In the genomic region with DNA sequence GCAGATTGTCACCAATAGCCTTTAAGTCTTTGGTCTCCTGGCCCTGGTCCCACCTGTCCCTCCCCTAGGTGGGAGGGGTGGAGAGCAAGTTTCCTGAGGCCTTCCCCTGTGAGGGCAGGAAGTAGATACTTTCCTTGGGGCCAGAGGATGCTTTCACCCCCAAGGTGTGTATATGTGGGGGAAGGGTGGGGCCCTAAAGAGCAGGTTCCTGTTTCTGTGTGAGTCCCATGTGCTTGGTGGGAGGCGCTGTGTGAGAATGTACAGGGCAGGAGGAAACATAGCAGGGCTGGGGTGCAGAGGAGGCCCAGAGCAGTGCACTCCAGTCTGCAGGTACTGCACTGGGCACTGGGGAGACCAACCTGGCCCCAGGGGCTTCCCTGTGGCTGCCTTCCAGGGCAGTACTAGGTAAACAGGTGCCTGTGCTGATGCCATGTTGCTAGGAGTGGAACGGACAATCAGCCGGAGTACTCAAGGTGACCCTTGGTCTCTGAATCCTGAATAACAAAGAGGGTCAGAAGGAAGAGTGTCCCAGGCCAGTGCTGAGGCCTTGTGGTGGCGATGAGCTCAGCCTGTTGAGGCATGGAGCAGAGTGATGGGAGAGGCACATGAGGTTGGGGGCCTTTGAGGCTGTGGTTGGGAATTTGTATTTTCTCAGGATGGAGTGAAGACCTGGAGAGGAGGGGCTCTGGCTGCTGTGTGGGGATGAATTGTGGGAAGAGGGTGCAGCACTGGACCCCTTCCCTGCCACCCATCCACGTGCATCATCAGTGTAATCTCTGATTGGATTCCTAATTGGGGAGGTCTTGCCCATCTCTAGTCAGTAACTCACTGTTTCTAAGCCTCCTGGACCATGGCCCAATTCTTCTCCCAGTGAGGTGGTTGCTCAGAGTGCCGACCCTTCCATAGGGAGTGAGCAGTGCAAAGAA, we compare ENCODE assay signal across 8 cellular contexts. TPM values are rescaled to one million over a fixed set of nuclear protein-coding genes. Genes with fewer than 3 reads are reported as not detected.
DNase-seq lines count a peak whose midpoint lies in the region; ATAC-seq, FAIRE-seq and TF ChIP-seq lines count a peak whose summit lies in the region.

No MANE protein-coding gene starts in this region.

- H2AK5ac ChIP-seq in mesendoderm (ENCODE audit: low read length) = no peak overlapping the region

- H3K79me2 ChIP-seq in PC-3 (ENCODE audit: low read length) (peaks cover 62% of the 10 kb centered on the region), astrocyte (ENCODE audit: insufficient read depth, low read length) (peaks cover 90% of the 10 kb centered on the region), mesendoderm (ENCODE audit: control insufficient read depth, insufficient read depth, low read length) (peaks cover 63% of the 10 kb centered on the region)

- no peaks in the 10 kb centered on the region for H3K27me3 ChIP-seq in PC-3 (ENCODE audit: low read length)
- H3K27me3 ChIP-seq in astrocyte (ENCODE audit: insufficient read depth, low read length) = no peaks in the 10 kb centered on the region
- no peaks in the 10 kb centered on the region for H3K27me3 ChIP-seq in mesendoderm (ENCODE audit: insufficient read depth, low read length, poor library complexity)

- peak overlapping the region; percentile 69 for H3K4me3 Mint-ChIP-seq in astrocyte (ENCODE audit: unreplicated experiment)

- H3K4me2 ChIP-seq in PC-3 (ENCODE audit: low read length) (no peak overlapping the region), astrocyte (ENCODE audit: low read length) (peak overlapping the region; percentile 97), mesendoderm (ENCODE audit: low read length) (no peak overlapping the region)

- H3K4ac ChIP-seq in mesendoderm (ENCODE audit: low read depth, low read length) = no peak overlapping the region

- H3F3A ChIP-seq in PC-3 (ENCODE audit: low read length, unreplicated experiment) = no peaks in the 10 kb centered on the region

- H4K20me1 ChIP-seq in PC-3 (ENCODE audit: low read length) (peaks cover 15% of the 10 kb centered on the region; the same call in 1 of the 2 replicates), astrocyte (ENCODE audit: insufficient read depth, low read length) (peaks cover 93% of the 10 kb centered on the region)

- WGBS in mesendoderm (ENCODE audit: extremely low coverage, insufficient coverage, low lambda C conversion rate) = no CpG with 5 or more reads among the region's 6 CpGs
- WGBS in urinary bladder = 68% methylated on average over 6 of the region's 6 CpGs

- H3K79me1 ChIP-seq in mesendoderm (ENCODE audit: low read length) = peaks cover 38% of the 10 kb centered on the region

- DNase-seq in GM12865 (ENCODE audit: low read depth) (peak; percentile 84), PC-3 (peak; percentile 10), astrocyte (ENCODE audit: low read depth) (no peak), mesendoderm (peak; percentile 64), NCI-H1436 treated with DMSO at 0.1 percent for 48 hours (lab: John Stamatoyannopoulos, UW) (no peak), NCI-H2227 (lab: John Stamatoyannopoulos, UW; ENCODE audit: unreplicated experiment) (no peak)

- peaks cover 6% of the 10 kb centered on the region for H3K36me3 ChIP-seq in PC-3 (ENCODE audit: low read depth, low read length)
- peaks cover 4% of the 10 kb centered on the region for H3K36me3 ChIP-seq in astrocyte (ENCODE audit: insufficient read depth, low read length)
- H3K36me3 ChIP-seq in mesendoderm (ENCODE audit: control insufficient read depth, insufficient read depth, low read length) = peaks cover 10% of the 10 kb centered on the region
- H3K36me3 ChIP-seq in urinary bladder (ENCODE audit: insufficient read depth) = peaks cover 5% of the 10 kb centered on the region

- no peak overlapping the region for H2BK15ac ChIP-seq in mesendoderm (replicated peaks; ENCODE audit: low read depth)

- peaks cover 44% of the 10 kb centered on the region for H3K4me1 Mint-ChIP-seq in astrocyte (ENCODE audit: low read depth, unreplicated experiment)

- H2BK120ac ChIP-seq in mesendoderm (ENCODE audit: low read depth, low read length) = no peak overlapping the region

- H3K4me3 ChIP-seq in GM12865 (ENCODE audit: low read depth, low read length) (no peak overlapping the region), PC-3 (ENCODE audit: low read length) (no peak overlapping the region), astrocyte (ENCODE audit: insufficient read depth, low read depth, low read length) (no peak overlapping the region), mesendoderm (ENCODE audit: low read length) (no peak overlapping the region), urinary bladder (ENCODE audit: low read depth, low read length) (no peak overlapping the region)

- H3K18ac ChIP-seq in mesendoderm (ENCODE audit: low read length) = no peak overlapping the region

- intact Hi-C loops in PC-3 (cut with micrococcal nuclease) = no loop called here

- peaks cover 12% of the 10 kb centered on the region for H3K36me3 Mint-ChIP-seq in astrocyte (ENCODE audit: low read depth, unreplicated experiment)

- H3K27ac Mint-ChIP-seq in astrocyte (ENCODE audit: unreplicated experiment) = peak overlapping the region; percentile 85

- H3K9me2 ChIP-seq in PC-3 (replicated peaks; ENCODE audit: low read length) = no peaks in the 10 kb centered on the region

- TF ChIP-seq CTCF in GM12865 (IDR thresholded peaks at IDR 0.05; ENCODE audit: insufficient read depth, low read depth, low read length, missing control alignments) (no peak), PC-3 (conservative IDR thresholded peaks at IDR 0.05; ENCODE audit: low read depth, low read length) (no peak), astrocyte (IDR thresholded peaks at IDR 0.05; ENCODE audit: insufficient read depth, low read depth, low read length) (no peak)

- no peak overlapping the region for H4K5ac ChIP-seq in mesendoderm (ENCODE audit: low read length)

- no peaks in the 10 kb centered on the region for H3K27me3 Mint-ChIP-seq in astrocyte (ENCODE audit: low read depth, unreplicated experiment)

- no peak overlapping the region for H3K9ac ChIP-seq in PC-3 (ENCODE audit: low read length)
- no peak overlapping the region for H3K9ac ChIP-seq in astrocyte (ENCODE audit: low read length)
- H3K9ac ChIP-seq in mesendoderm (ENCODE audit: low read length) = no peak overlapping the region

- POLR2A ChIA-PET in PC-3 (lab: Charles Lee; ENCODE audit: unreplicated experiment) = no interaction called here

- CTCF ChIA-PET in PC-3 (lab: Charles Lee) = no interaction called here

- no peak overlapping the region for H2BK5ac ChIP-seq in mesendoderm (ENCODE audit: low read length)

- no peaks in the 10 kb centered on the region for H3K9me3 Mint-ChIP-seq in astrocyte (ENCODE audit: unreplicated experiment)

- FAIRE-seq in astrocyte (lab: Jason Lieb, UNC) = no peak

- no peak overlapping the region for H4K8ac ChIP-seq in mesendoderm (ENCODE audit: low read depth, low read length)

- H3K4me1 ChIP-seq in PC-3 (ENCODE audit: insufficient read depth, low read length) (peaks cover 32% of the 10 kb centered on the region), astrocyte (ENCODE audit: insufficient read depth, low read length) (peaks cover 41% of the 10 kb centered on the region), mesendoderm (ENCODE audit: control insufficient read depth, low read depth, low read length) (peaks cover 8% of the 10 kb centered on the region), urinary bladder (ENCODE audit: insufficient read depth) (no peaks in the 10 kb centered on the region)

- BruUV-seq in PC-3 (replicated peaks; lab: Mats Ljungman, UMichigan) = no TSS peak

- H3K9me3 ChIP-seq in PC-3 (ENCODE audit: low read length) (no peaks in the 10 kb centered on the region), astrocyte (ENCODE audit: insufficient read depth, low read depth, low read length) (no peaks in the 10 kb centered on the region)

- H3K23ac ChIP-seq in mesendoderm (ENCODE audit: low read length) = no peak overlapping the region

- no peak overlapping the region for H3K27ac ChIP-seq in PC-3 (ENCODE audit: low read length)
- no peak overlapping the region for H3K27ac ChIP-seq in astrocyte (ENCODE audit: low read depth, low read length)
- no peak overlapping the region for H3K27ac ChIP-seq in mesendoderm (ENCODE audit: low read depth, low read length)
- H3K27ac ChIP-seq in urinary bladder (ENCODE audit: low read depth) = peak overlapping the region; percentile 43

- peak overlapping the region; percentile 12 for H3K56ac ChIP-seq in mesendoderm (ENCODE audit: low read length)

- ATAC-seq in PC-3 = no peak
- no peak for ATAC-seq in HG03378 (IDR thresholded peaks at IDR 0.05; ENCODE audit: unreplicated experiment)

- H2AFZ ChIP-seq in PC-3 (ENCODE audit: low read length) (no peak overlapping the region), astrocyte (ENCODE audit: low read depth, low read length) (no peak overlapping the region)

RNA-seq across cellular contexts. Expression of a gene that starts 5.1 kb away (rescaled TPM):
- 36.6 and 58.9 TPM in 2 replicates for total RNA-seq in PC-3 (2014; rRNA removed)
- 82.1 and 84.6 TPM in 2 replicates for total RNA-seq in astrocyte
- polyA plus RNA-seq in mesendoderm (2013, experiment 1 of 2) = 89.3 TPM
- 85.4 TPM for polyA plus RNA-seq in mesendoderm (2013, experiment 2 of 2)
- total RNA-seq in urinary bladder = 39.5 TPM
- polyA plus RNA-seq in urinary bladder = 122 TPM

RNA-seq across cellular contexts. Expression of a gene that starts 26.1 kb away (rescaled TPM):
- total RNA-seq in PC-3 (2014; rRNA removed) (7.4 and 13.9 TPM in 2 replicates), astrocyte (18.8 and 21.0 TPM in 2 replicates), urinary bladder (2.7 TPM)
- polyA plus RNA-seq in mesendoderm (2013, experiment 1 of 2) = 4.9 TPM
- polyA plus RNA-seq in mesendoderm (2013, experiment 2 of 2) = 5.8 TPM
- 46.2 TPM for polyA plus RNA-seq in urinary bladder

RNA-seq across cellular contexts. Expression of a gene that starts 28.8 kb away (rescaled TPM):
- total RNA-seq in PC-3 (2014; rRNA removed) (1.4 TPM in 1 of 2 replicates, not detected in the other), astrocyte (2.5 TPM in 2 replicates), urinary bladder (2.9 TPM)
- 0.18 TPM for polyA plus RNA-seq in mesendoderm (2013, experiment 1 of 2)
- not detected for polyA plus RNA-seq in mesendoderm (2013, experiment 2 of 2)
- polyA plus RNA-seq in urinary bladder = 11.8 TPM

RNA-seq across cellular contexts. Expression of a gene that starts 46.1 kb away (rescaled TPM):
- total RNA-seq in PC-3 (2014; rRNA removed) (not detected in 2 replicates), astrocyte (not detected in 2 replicates), urinary bladder (not detected)
- polyA plus RNA-seq in mesendoderm (2013, experiment 1 of 2) = 0.03 TPM
- 0.07 TPM for polyA plus RNA-seq in mesendoderm (2013, experiment 2 of 2)
- polyA plus RNA-seq in urinary bladder = 1.5 TPM

RNA-seq across cellular contexts. Expression of a gene that starts 53.1 kb away (rescaled TPM):
- total RNA-seq in PC-3 (2014; rRNA removed) = 207 and 243 TPM in 2 replicates
- 60.0 and 67.0 TPM in 2 replicates for total RNA-seq in astrocyte
- 226 TPM for polyA plus RNA-seq in mesendoderm (2013, experiment 1 of 2)
- 225 TPM for polyA plus RNA-seq in mesendoderm (2013, experiment 2 of 2)
- total RNA-seq in urinary bladder = 22.6 TPM
- polyA plus RNA-seq in urinary bladder = 67.2 TPM

Comparison
In these comparisons a context has a peak if more than half of its experiments do, and no peak if none do; other contexts are left out.
1. DNase-seq: peak in GM12865 (single experiment), PC-3 (single experiment) and mesendoderm (single experiment); none in astrocyte (single experiment), NCI-H1436 treated with DMSO at 0.1 percent for 48 hours (single experiment) and NCI-H2227 (single experiment).